1 cellular context compared by ENCODE assay signal in the genomic region with DNA sequence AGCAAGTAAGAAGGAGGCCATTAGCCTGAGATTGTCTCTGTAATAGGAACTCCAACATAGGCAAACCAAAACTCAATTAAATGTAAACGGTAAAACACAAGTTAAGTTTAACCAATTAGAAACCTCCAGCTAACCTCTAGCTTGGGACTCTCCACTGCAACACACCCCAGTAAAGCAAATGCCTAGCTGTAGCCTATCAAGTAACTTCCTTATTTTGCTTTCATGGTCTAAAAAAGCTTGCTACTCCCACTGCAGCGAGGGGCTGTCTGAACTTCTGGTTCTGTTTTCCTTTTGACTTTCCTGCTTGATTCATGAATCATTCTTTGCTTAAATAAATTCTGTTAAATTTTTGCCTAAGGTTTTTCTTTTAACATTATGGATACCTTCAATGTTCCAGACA.
TF ChIP-seq lines count a peak whose summit lies in the region.

No MANE protein-coding gene starts in this region.

TF ChIP-seq in HepG2, 621 proteins besides CTCF, POLR2A, EP300 and RAD21:
- no peak for TF ChIP-seq RBM22 (optimal IDR thresholded peaks at IDR 0.05; ENCODE audit: low read length)
- TF ChIP-seq, protein P1, sequence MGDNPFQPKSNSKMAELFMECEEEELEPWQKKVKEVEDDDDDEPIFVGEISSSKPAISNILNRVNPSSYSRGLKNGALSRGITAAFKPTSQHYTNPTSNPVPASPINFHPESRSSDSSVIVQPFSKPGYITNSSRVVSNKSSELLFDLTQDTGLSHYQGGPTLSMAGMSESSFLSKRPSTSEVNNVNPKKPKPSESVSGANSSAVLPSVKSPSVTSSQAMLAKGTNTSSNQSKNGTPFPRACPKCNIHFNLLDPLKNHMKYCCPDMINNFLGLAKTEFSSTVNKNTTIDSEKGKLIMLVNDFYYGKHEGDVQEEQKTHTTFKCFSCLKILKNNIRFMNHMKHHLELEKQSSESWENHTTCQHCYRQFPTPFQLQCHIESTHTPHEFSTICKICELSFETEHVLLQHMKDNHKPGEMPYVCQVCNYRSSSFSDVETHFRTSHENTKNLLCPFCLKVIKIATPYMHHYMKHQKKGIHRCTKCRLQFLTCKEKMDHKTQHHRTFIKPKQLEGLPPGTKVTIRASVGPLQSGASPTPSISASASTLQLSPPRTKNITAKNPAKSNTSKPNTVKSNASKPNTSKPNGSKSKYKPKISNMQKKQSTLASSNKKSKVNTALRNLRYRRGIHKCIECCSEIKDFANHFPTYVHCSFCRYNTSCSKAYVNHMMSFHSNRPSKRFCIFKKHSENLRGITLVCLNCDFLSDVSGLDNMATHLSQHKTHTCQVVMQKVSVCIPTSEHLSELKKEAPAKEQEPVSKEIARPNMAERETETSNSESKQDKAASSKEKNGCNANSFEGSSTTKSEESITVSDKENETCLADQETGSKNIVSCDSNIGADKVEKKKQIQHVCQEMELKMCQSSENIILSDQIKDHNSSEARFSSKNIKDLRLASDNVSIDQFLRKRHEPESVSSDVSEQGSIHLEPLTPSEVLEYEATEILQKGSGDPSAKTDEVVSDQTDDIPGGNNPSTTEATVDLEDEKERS (CRISPR knock-in tag; IDR thresholded peaks at IDR 0.05), result no peak
- no peak for TF ChIP-seq ZNF292 (CRISPR knock-in tag; IDR thresholded peaks at IDR 0.05; ENCODE audit: borderline replicate concordance, low read depth)
- no peak for TF ChIP-seq SMAD1 (CRISPR knock-in tag; IDR thresholded peaks at IDR 0.05; ENCODE audit: borderline replicate concordance, low read depth)
- no peak for TF ChIP-seq FOXJ3 (CRISPR knock-in tag; IDR thresholded peaks at IDR 0.05; ENCODE audit: borderline replicate concordance)
- TF ChIP-seq ZBTB7A (CRISPR knock-in tag; IDR thresholded peaks at IDR 0.05), result no peak
- no peak for TF ChIP-seq SP4 (CRISPR knock-in tag; IDR thresholded peaks at IDR 0.05)
- no peak for TF ChIP-seq ZNF678 (CRISPR knock-in tag; IDR thresholded peaks at IDR 0.05)
- TF ChIP-seq, protein P2, sequence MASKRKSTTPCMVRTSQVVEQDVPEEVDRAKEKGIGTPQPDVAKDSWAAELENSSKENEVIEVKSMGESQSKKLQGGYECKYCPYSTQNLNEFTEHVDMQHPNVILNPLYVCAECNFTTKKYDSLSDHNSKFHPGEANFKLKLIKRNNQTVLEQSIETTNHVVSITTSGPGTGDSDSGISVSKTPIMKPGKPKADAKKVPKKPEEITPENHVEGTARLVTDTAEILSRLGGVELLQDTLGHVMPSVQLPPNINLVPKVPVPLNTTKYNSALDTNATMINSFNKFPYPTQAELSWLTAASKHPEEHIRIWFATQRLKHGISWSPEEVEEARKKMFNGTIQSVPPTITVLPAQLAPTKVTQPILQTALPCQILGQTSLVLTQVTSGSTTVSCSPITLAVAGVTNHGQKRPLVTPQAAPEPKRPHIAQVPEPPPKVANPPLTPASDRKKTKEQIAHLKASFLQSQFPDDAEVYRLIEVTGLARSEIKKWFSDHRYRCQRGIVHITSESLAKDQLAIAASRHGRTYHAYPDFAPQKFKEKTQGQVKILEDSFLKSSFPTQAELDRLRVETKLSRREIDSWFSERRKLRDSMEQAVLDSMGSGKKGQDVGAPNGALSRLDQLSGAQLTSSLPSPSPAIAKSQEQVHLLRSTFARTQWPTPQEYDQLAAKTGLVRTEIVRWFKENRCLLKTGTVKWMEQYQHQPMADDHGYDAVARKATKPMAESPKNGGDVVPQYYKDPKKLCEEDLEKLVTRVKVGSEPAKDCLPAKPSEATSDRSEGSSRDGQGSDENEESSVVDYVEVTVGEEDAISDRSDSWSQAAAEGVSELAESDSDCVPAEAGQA (IDR thresholded peaks at IDR 0.05; ENCODE audit: low read depth), result no peak
- TF ChIP-seq, protein P2 (CRISPR knock-in tag; IDR thresholded peaks at IDR 0.05; ENCODE audit: borderline replicate concordance), result no peak
- TF ChIP-seq SNAI1 (CRISPR knock-in tag; IDR thresholded peaks at IDR 0.05; ENCODE audit: borderline replicate concordance), result no peak
- no peak for TF ChIP-seq ZNF605 (CRISPR knock-in tag; IDR thresholded peaks at IDR 0.05)
- no peak for TF ChIP-seq NFIC (IDR thresholded peaks at IDR 0.05; ENCODE audit: low read length)
- no peak for TF ChIP-seq TOE1 (CRISPR knock-in tag; IDR thresholded peaks at IDR 0.05)
